Comparison of ENCODE assay signal across 1 cellular context in genomic region chr5:97183930-97184213, GRCh38.
TF ChIP-seq lines count a peak whose summit lies in the region.

No MANE protein-coding gene starts in this region.

TF ChIP-seq in SK-N-SH, 30 proteins besides CTCF, POLR2A, EP300 and RAD21 (continued from another document):
- no peak for TF ChIP-seq TEAD4 (IDR thresholded peaks at IDR 0.05; ENCODE audit: borderline replicate concordance, insufficient read depth)
TF ChIP-seq in SK-N-SH: peak in this region for 1.
